Comparison of ENCODE assay signal across 1 cellular context in genomic region chr13:45122941-45123340, GRCh38.
TF ChIP-seq lines count a peak whose summit lies in the region.

No MANE protein-coding gene starts in this region.

TF ChIP-seq in K562, 482 proteins besides CTCF, POLR2A, EP300 and RAD21 (continued from another document and continues in another):
- no peak for TF ChIP-seq E4F1 (CRISPR knock-in tag; IDR thresholded peaks at IDR 0.05; ENCODE audit: borderline replicate concordance)
- TF ChIP-seq HIVEP1 (CRISPR knock-in tag; IDR thresholded peaks at IDR 0.05), result no peak
- no peak for TF ChIP-seq MLLT1 (IDR thresholded peaks at IDR 0.05)
- TF ChIP-seq NBN (IDR thresholded peaks at IDR 0.05; ENCODE audit: low read depth), result no peak
- TF ChIP-seq FOXJ2 (tag; IDR thresholded peaks at IDR 0.05), result no peak
- no peak for TF ChIP-seq HINFP (tag; conservative IDR thresholded peaks at IDR 0.05; ENCODE audit: low read depth)
- TF ChIP-seq KDM4B (IDR thresholded peaks at IDR 0.05; ENCODE audit: borderline replicate concordance in 2 of 2, low read depth in 1 of 2), result no peak
- no peak for TF ChIP-seq MXI1 (IDR thresholded peaks at IDR 0.05; ENCODE audit: low read depth, low read length)
- TF ChIP-seq TFE3 (CRISPR knock-in tag; IDR thresholded peaks at IDR 0.05), result no peak
- peak; percentile 68 for TF ChIP-seq SMARCA4 (IDR thresholded peaks at IDR 0.05)
- no peak for TF ChIP-seq NFE2L1 (tag; IDR thresholded peaks at IDR 0.05; ENCODE audit: borderline replicate concordance, low read depth)
- no peak for TF ChIP-seq PRMT5 (CRISPR knock-in tag; IDR thresholded peaks at IDR 0.05)
- TF ChIP-seq MCM3 (IDR thresholded peaks at IDR 0.05), result no peak
- TF ChIP-seq ZNF212 (CRISPR knock-in tag; IDR thresholded peaks at IDR 0.05), result no peak
- TF ChIP-seq ZFP36 (IDR thresholded peaks at IDR 0.05; ENCODE audit: low read depth, low read length, partially characterized antibody), result no peak
- TF ChIP-seq ARID1B (IDR thresholded peaks at IDR 0.05), result peak; percentile 84
- no peak for TF ChIP-seq ATF7 (IDR thresholded peaks at IDR 0.05)
- no peak for TF ChIP-seq CHD2 (IDR thresholded peaks at IDR 0.05; ENCODE audit: low read depth, low read length)
- TF ChIP-seq HEY1 (CRISPR knock-in tag; IDR thresholded peaks at IDR 0.05; ENCODE audit: borderline replicate concordance), result no peak
- no peak for TF ChIP-seq DMBX1 (CRISPR knock-in tag; IDR thresholded peaks at IDR 0.05; ENCODE audit: borderline replicate concordance)
- TF ChIP-seq SMARCE1 (IDR thresholded peaks at IDR 0.05), result peak; percentile 38; the same call in 1 of the 2 replicates
- TF ChIP-seq U2AF1 (optimal IDR thresholded peaks at IDR 0.05; ENCODE audit: low read depth, low read length), result no peak
- no peak for TF ChIP-seq ZBTB2 (IDR thresholded peaks at IDR 0.05)
- TF ChIP-seq HES1 (IDR thresholded peaks at IDR 0.05; ENCODE audit: low read depth), result no peak
- no peak for TF ChIP-seq MITF (IDR thresholded peaks at IDR 0.05)
- 0 out of 2 replicates have a peak, but pooled peaks have one; percentile 21 for TF ChIP-seq ETV1 (tag; conservative IDR thresholded peaks at IDR 0.05; ENCODE audit: low read depth)
- no peak for TF ChIP-seq RHOXF2B (CRISPR knock-in tag; conservative IDR thresholded peaks at IDR 0.05)
- TF ChIP-seq JUND (IDR thresholded peaks at IDR 0.05; ENCODE audit: borderline replicate concordance, low read depth, low read length), result no peak
- no peak for TF ChIP-seq JUND (tag; IDR thresholded peaks at IDR 0.05; ENCODE audit: borderline replicate concordance, low read depth, low read length)
- TF ChIP-seq PHB2 (IDR thresholded peaks at IDR 0.05; ENCODE audit: low read depth), result no peak
- TF ChIP-seq RBM25 (IDR thresholded peaks at IDR 0.05; ENCODE audit: low read depth, low read length, severe bottlenecking), result no peak
- TF ChIP-seq ZNF449 (CRISPR knock-in tag; IDR thresholded peaks at IDR 0.05), result no peak
- peak; percentile 90 for TF ChIP-seq SMAD4 (CRISPR knock-in tag; conservative IDR thresholded peaks at IDR 0.05)
- TF ChIP-seq ZNF407 (IDR thresholded peaks at IDR 0.05; ENCODE audit: low read depth), result no peak
- peak; percentile 68 for TF ChIP-seq MEIS2 (IDR thresholded peaks at IDR 0.05; ENCODE audit: partially characterized antibody)
- no peak; the same call in 1 of the 2 replicates for TF ChIP-seq NFIC (IDR thresholded peaks at IDR 0.05)
- no peak for TF ChIP-seq ZKSCAN3 (CRISPR knock-in tag; IDR thresholded peaks at IDR 0.05)
